ENCODE assay signal across 18 cellular contexts in the genomic region with DNA sequence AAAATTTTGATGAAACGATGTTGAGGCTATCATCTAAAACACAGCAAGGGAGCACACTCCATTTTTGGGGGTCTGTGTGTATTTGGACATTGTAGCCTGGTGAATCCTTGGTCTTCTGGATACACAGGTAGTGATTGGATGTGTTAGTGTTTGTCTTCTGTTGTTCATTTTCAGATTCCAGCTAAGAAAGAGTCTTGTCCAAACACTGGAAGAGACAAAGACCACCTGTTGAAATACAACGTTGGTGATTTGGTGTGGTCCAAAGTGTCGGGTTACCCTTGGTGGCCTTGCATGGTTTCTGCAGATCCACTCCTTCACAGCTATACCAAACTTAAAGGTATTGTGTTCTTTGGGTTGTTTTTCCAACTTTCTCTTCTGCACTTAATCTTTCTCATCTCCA. TPM values are rescaled to one million over a fixed set of nuclear protein-coding genes. Genes with fewer than 3 reads are reported as not detected.
DNase-seq lines count a peak whose midpoint lies in the region; ATAC-seq, FAIRE-seq and TF ChIP-seq lines count a peak whose summit lies in the region.
"Had no signal": no experiment of that assay in that cellular context is flagged by ENCODE, and none has a peak within 500 bp of the region (broad histone marks: within the 10 kb centered on the region; RNA-seq: fewer than 3 reads in every experiment).

No MANE protein-coding gene starts in this region.

- peaks cover 0 to 90% of the 10 kb centered on the region in 2 experiments; a peak in 2 of 3 replicates for H3K36me3 ChIP-seq in HEK293 (ENCODE audit: control insufficient read depth in 2 of 2, insufficient read depth in 1 of 2, low read length in 2 of 2)
- H3K36me3 ChIP-seq in endothelial cell of umbilical vein (ENCODE audit: control insufficient read depth in 2 of 2, extremely low read depth in 1 of 2, insufficient read depth in 2 of 2, low read length in 2 of 2): peaks cover 4 to 16% of the 10 kb centered on the region in 2 experiments
- peaks cover 0 to 83% (median 12%) of the 10 kb centered on the region in 9 donors for H3K36me3 ChIP-seq in heart right ventricle

- no peak overlapping the region for H3K9ac ChIP-seq in endothelial cell of umbilical vein (replicated peaks; ENCODE audit: extremely low read depth, insufficient read depth, low read length)
- H3K9ac ChIP-seq: BLaER1 treated with 17β-estradiol and CSF1 and Interleukin-3, amounts not matched to agents 10 nM and 100 nM had no signal

- peak overlapping the region; percentile 17 for H3K27ac Mint-ChIP-seq in activated CD8-positive, alpha-beta T cell treated with anti-CD3 and anti-CD28 coated beads, Interleukin-2, amount 10 ng/mL, durations not matched to agents 7 days and 5 days
- no peak overlapping the region for H3K27ac Mint-ChIP-seq in activated CD8-positive, alpha-beta T cell treated with anti-CD3 and anti-CD28 coated beads for 36 hours
- H3K27ac Mint-ChIP-seq in progenitor cell of endocrine pancreas: peak overlapping the region; percentile 20
- H3K27ac Mint-ChIP-seq: B cell; CD8-positive, alpha-beta T cell had no signal

- no peak for DNase-seq in activated CD8-positive, alpha-beta T cell treated with anti-CD3 and anti-CD28 coated beads, Interleukin-2, amount 10 ng/mL, durations not matched to agents 7 days and 5 days
- DNase-seq in activated CD8-positive, alpha-beta T cell treated with anti-CD3 and anti-CD28 coated beads for 36 hours: no peak
- DNase-seq in endothelial cell of umbilical vein (ENCODE audit: low read depth, low spot score) (no peak), progenitor cell of endocrine pancreas (ENCODE audit: low spot score, unreplicated experiment) (no peak), erythroblast (lab: John Stamatoyannopoulos, UW) (no peak), heart right ventricle (no peak)
- DNase-seq: Calu3; CD8-positive, alpha-beta T cell; DND-41; EL; GOT3; H7 had no signal

- dilution Hi-C loops in endothelial cell of umbilical vein (cut with MboI; ENCODE audit: extremely low pct_ligation_motif_present, low sequenced_read_pairs): no loop called here

- H4K20me1 ChIP-seq in endothelial cell of umbilical vein (replicated peaks; ENCODE audit: control insufficient read depth, extremely low read depth, insufficient read depth, low read length): no peaks in the 10 kb centered on the region

- H3K4me3 ChIP-seq in HEK293 (ENCODE audit: low read depth, low read length) (no peak overlapping the region), endothelial cell of umbilical vein (replicated peaks in 1 of 3; ENCODE audit: insufficient read depth in 1 of 3, low read depth in 1 of 3, low read length in 3 of 3) (no peak overlapping the region), heart right ventricle (no peak overlapping the region)
- H3K4me3 ChIP-seq: BLaER1 treated with 17β-estradiol and CSF1 and Interleukin-3, amounts not matched to agents 10 nM and 100 nM; GM12878 had no signal

- no peak for ATAC-seq in activated CD8-positive, alpha-beta T cell treated with anti-CD3 and anti-CD28 coated beads, Interleukin-2, amount 10 ng/mL, durations not matched to agents 7 days and 5 days
- no peak for ATAC-seq in activated CD8-positive, alpha-beta T cell treated with anti-CD3 and anti-CD28 coated beads for 36 hours
- ATAC-seq in heart right ventricle: no peak
- ATAC-seq: CD8-positive, alpha-beta T cell; GM12878; HCT116 had no signal

- H3K9me3 ChIP-seq in HEK293 (ENCODE audit: control insufficient read depth, insufficient read depth, low read depth, low read length) (no peaks in the 10 kb centered on the region), endothelial cell of umbilical vein (replicated peaks; ENCODE audit: control insufficient read depth, insufficient read depth, low read length) (no peaks in the 10 kb centered on the region), heart right ventricle (no peaks in the 10 kb centered on the region)
- H3K9me3 ChIP-seq: BLaER1 treated with 17β-estradiol and CSF1 and Interleukin-3, amounts not matched to agents 10 nM and 100 nM had no signal

- no peak overlapping the region for H2AFZ ChIP-seq in endothelial cell of umbilical vein (ENCODE audit: low read depth, low read length)

- H3K4me1 ChIP-seq in HEK293 (ENCODE audit: control insufficient read depth, insufficient read depth, low read length) (0 out of 2 replicates have a peak, but pooled peaks cover 3% of the 10 kb centered on the region), endothelial cell of umbilical vein (ENCODE audit: control insufficient read depth, extremely low read depth, insufficient read depth, low read length) (no peaks in the 10 kb centered on the region), heart right ventricle (peaks cover 0 to 5% (median 0%) of the 10 kb centered on the region in 9 donors)

- H3K36me3 Mint-ChIP-seq in activated CD8-positive, alpha-beta T cell treated with anti-CD3 and anti-CD28 coated beads, Interleukin-2, amount 10 ng/mL, durations not matched to agents 7 days and 5 days (ENCODE audit: low read depth): peaks cover 79% of the 10 kb centered on the region
- H3K36me3 Mint-ChIP-seq in activated CD8-positive, alpha-beta T cell treated with anti-CD3 and anti-CD28 coated beads for 36 hours (ENCODE audit: low read depth): peaks cover 72% of the 10 kb centered on the region
- H3K36me3 Mint-ChIP-seq in progenitor cell of endocrine pancreas (ENCODE audit: insufficient read depth): peaks cover 33% of the 10 kb centered on the region

- no peak overlapping the region for H3K4me2 ChIP-seq in endothelial cell of umbilical vein (ENCODE audit: insufficient read depth, low read length)
- H3K4me2 ChIP-seq: BLaER1 treated with 17β-estradiol and CSF1 and Interleukin-3, amounts not matched to agents 10 nM and 100 nM had no signal

- no peak overlapping the region for H3K27ac ChIP-seq in HEK293 (ENCODE audit: extremely low read depth, low read depth, low read length)
- H3K27ac ChIP-seq in endothelial cell of umbilical vein (ENCODE audit: insufficient read depth, low read depth, low read length): no peak overlapping the region
- no peak overlapping the region for H3K27ac ChIP-seq in heart right ventricle
- H3K27ac ChIP-seq: BLaER1 treated with 17β-estradiol and CSF1 and Interleukin-3, amounts not matched to agents 10 nM and 100 nM had no signal

- POLR2A ChIA-PET in activated CD8-positive, alpha-beta T cell treated with anti-CD3 and anti-CD28 coated beads, Interleukin-2, amount 10 ng/mL, durations not matched to agents 7 days and 5 days (lab: Charles Lee): no interaction called here
- POLR2A ChIA-PET in activated CD8-positive, alpha-beta T cell treated with anti-CD3 and anti-CD28 coated beads for 36 hours (lab: Charles Lee): no interaction called here
- POLR2A ChIA-PET in HEK293 (lab: Yijun Ruan, JAX): no interaction called here
- POLR2A ChIA-PET in endothelial cell of umbilical vein (lab: Charles Lee): no interaction called here

- WGBS in heart right ventricle, 2 donors: 69 to 74% methylated on average over 3 of the region's 3 CpGs

- no peaks in the 10 kb centered on the region for H3K27me3 Mint-ChIP-seq in activated CD8-positive, alpha-beta T cell treated with anti-CD3 and anti-CD28 coated beads, Interleukin-2, amount 10 ng/mL, durations not matched to agents 7 days and 5 days (ENCODE audit: low read depth)
- H3K27me3 Mint-ChIP-seq in activated CD8-positive, alpha-beta T cell treated with anti-CD3 and anti-CD28 coated beads for 36 hours: no peaks in the 10 kb centered on the region
- H3K27me3 Mint-ChIP-seq in progenitor cell of endocrine pancreas: no peaks in the 10 kb centered on the region
- H3K27me3 Mint-ChIP-seq: B cell had no signal

- peaks cover 79% of the 10 kb centered on the region for H3K4me1 Mint-ChIP-seq in activated CD8-positive, alpha-beta T cell treated with anti-CD3 and anti-CD28 coated beads, Interleukin-2, amount 10 ng/mL, durations not matched to agents 7 days and 5 days (ENCODE audit: low read depth)
- peaks cover 27% of the 10 kb centered on the region for H3K4me1 Mint-ChIP-seq in activated CD8-positive, alpha-beta T cell treated with anti-CD3 and anti-CD28 coated beads for 36 hours (ENCODE audit: low read depth)
- H3K4me1 Mint-ChIP-seq in progenitor cell of endocrine pancreas (ENCODE audit: low read depth): peaks cover 4% of the 10 kb centered on the region

- no peak for TF ChIP-seq CTCF in activated CD8-positive, alpha-beta T cell treated with anti-CD3 and anti-CD28 coated beads for 36 hours (IDR thresholded peaks at IDR 0.05)
- TF ChIP-seq CTCF in HEK293 (tag by site-specific recombination; IDR thresholded peaks at IDR 0.05) (no peak), endothelial cell of umbilical vein (IDR thresholded peaks at IDR 0.05; ENCODE audit: extremely low read depth in 1 of 2, insufficient read depth in 1 of 2, low read depth in 1 of 2, low read length in 2 of 2) (no peak), progenitor cell of endocrine pancreas (IDR thresholded peaks at IDR 0.05; ENCODE audit: unreplicated experiment) (no peak), heart right ventricle (IDR thresholded peaks at IDR 0.05) (no peak)

- no peak for FAIRE-seq in endothelial cell of umbilical vein (lab: Jason Lieb, UNC)
- FAIRE-seq: GM12878, HTR-8/SVneo had no signal

- H3K27me3 ChIP-seq in endothelial cell of umbilical vein (ENCODE audit: control insufficient read depth in 2 of 2, insufficient read depth in 2 of 2, low read length in 2 of 2): no peaks in the 10 kb centered on the region
- H3K27me3 ChIP-seq in heart right ventricle: no peaks in the 10 kb centered on the region
- H3K27me3 ChIP-seq: BLaER1 treated with 17β-estradiol and CSF1 and Interleukin-3, amounts not matched to agents 10 nM and 100 nM had no signal

- no peaks in the 10 kb centered on the region for H3K9me1 ChIP-seq in endothelial cell of umbilical vein (replicated peaks; ENCODE audit: control insufficient read depth, extremely low read depth, insufficient read depth, low read length)

- H3K79me2 ChIP-seq in endothelial cell of umbilical vein (ENCODE audit: control insufficient read depth, insufficient read depth, low read length): peaks cover 97% of the 10 kb centered on the region

- TF ChIP-seq POLR2A in endothelial cell of umbilical vein (IDR thresholded peaks at IDR 0.05; ENCODE audit: low read depth, low read length) (peak; percentile 18), erythroblast (IDR thresholded peaks at IDR 0.05; ENCODE audit: low read length) (no peak)

- H3K4me3 Mint-ChIP-seq in activated CD8-positive, alpha-beta T cell treated with anti-CD3 and anti-CD28 coated beads, Interleukin-2, amount 10 ng/mL, durations not matched to agents 7 days and 5 days: no peak overlapping the region
- no peak overlapping the region for H3K4me3 Mint-ChIP-seq in activated CD8-positive, alpha-beta T cell treated with anti-CD3 and anti-CD28 coated beads for 36 hours
- H3K4me3 Mint-ChIP-seq in progenitor cell of endocrine pancreas (ENCODE audit: low read depth): no peak overlapping the region
- H3K4me3 Mint-ChIP-seq: B cell; CD8-positive, alpha-beta T cell had no signal

- intact Hi-C loops in activated CD8-positive, alpha-beta T cell treated with anti-CD3 and anti-CD28 coated beads for 36 hours (cut with micrococcal nuclease): loop anchor here (10.0 kb wide), 1 partner anchor 49 kb away; a partner anchor contains a TSS
- intact Hi-C loops in endothelial cell of umbilical vein (cut with micrococcal nuclease): no loop called here
- intact Hi-C loops in heart right ventricle (cut with DNase I): loop anchor here in 3 of 10 donors (5.0 to 10.0 kb wide), 4 partner anchors 47 to 157 kb away; a partner anchor contains a TSS

- BruUV-seq in endothelial cell of umbilical vein (replicated peaks; lab: Mats Ljungman, UMichigan): no TSS peak

- no peaks in the 10 kb centered on the region for H3K9me3 Mint-ChIP-seq in activated CD8-positive, alpha-beta T cell treated with anti-CD3 and anti-CD28 coated beads, Interleukin-2, amount 10 ng/mL, durations not matched to agents 7 days and 5 days (ENCODE audit: insufficient read depth)
- H3K9me3 Mint-ChIP-seq in activated CD8-positive, alpha-beta T cell treated with anti-CD3 and anti-CD28 coated beads for 36 hours: no peaks in the 10 kb centered on the region
- H3K9me3 Mint-ChIP-seq in progenitor cell of endocrine pancreas (ENCODE audit: low read depth): no peaks in the 10 kb centered on the region
- H3K9me3 Mint-ChIP-seq: CD8-positive, alpha-beta T cell had no signal

- CTCF ChIA-PET in activated CD8-positive, alpha-beta T cell treated with anti-CD3 and anti-CD28 coated beads, Interleukin-2, amount 10 ng/mL, durations not matched to agents 7 days and 5 days (lab: Charles Lee): no interaction called here
- CTCF ChIA-PET in activated CD8-positive, alpha-beta T cell treated with anti-CD3 and anti-CD28 coated beads for 36 hours (lab: Charles Lee): no interaction called here
- CTCF ChIA-PET in HEK293 (lab: Yijun Ruan, JAX): no interaction called here
- CTCF ChIA-PET in endothelial cell of umbilical vein (lab: Charles Lee): no interaction called here

RNA-seq across cellular contexts. Expression of a gene that starts 32.8 kb away (rescaled TPM):
- total RNA-seq in activated CD8-positive, alpha-beta T cell treated with anti-CD3 and anti-CD28 coated beads, Interleukin-2, amount 10 ng/mL, durations not matched to agents 7 days and 5 days: 100 to 1,000 TPM; 287 to 290 TPM
- 100 to 1,000 TPM; 219 TPM for total RNA-seq in activated CD8-positive, alpha-beta T cell treated with anti-CD3 and anti-CD28 coated beads for 36 hours
- 152 and 171 TPM in 2 replicates for total RNA-seq in endothelial cell of umbilical vein
- polyA plus RNA-seq in endothelial cell of umbilical vein: 31.3 and 31.6 TPM in 2 replicates
- polyA plus RNA-seq in endothelial cell of umbilical vein (2011; cell fraction: cytosol; rRNA removed): 41.5 and 42.1 TPM in 2 replicates
- 148 and 191 TPM in 2 replicates for polyA plus RNA-seq in endothelial cell of umbilical vein (2011; cell fraction: nucleus; rRNA removed)
- 40.1 and 68.6 TPM in 2 replicates for polyA plus RNA-seq in endothelial cell of umbilical vein (2012)
- polyA minus RNA-seq in endothelial cell of umbilical vein: 82.5 and 105 TPM in 2 replicates
- 49.8 TPM for polyA minus RNA-seq in endothelial cell of umbilical vein (2011; cell fraction: cytosol; rRNA and poly(A)+ RNA removed)
- polyA minus RNA-seq in endothelial cell of umbilical vein (2011; cell fraction: nucleus; rRNA and poly(A)+ RNA removed): 89.9 and 115 TPM in 2 replicates
- total RNA-seq in progenitor cell of endocrine pancreas: 212 and 214 TPM in 2 replicates
- total RNA-seq in heart right ventricle: 10 to 100 TPM; 32.3 to 64.4 (median 46.0) TPM
- 1 to 10 TPM; 7.7 to 9.9 TPM for polyA plus RNA-seq in heart right ventricle

RNA-seq across cellular contexts. Expression of a gene that starts 48.1 kb away (rescaled TPM):
- total RNA-seq in activated CD8-positive, alpha-beta T cell treated with anti-CD3 and anti-CD28 coated beads, Interleukin-2, amount 10 ng/mL, durations not matched to agents 7 days and 5 days: 10 to 100 TPM; 56.6 to 58.9 TPM
- total RNA-seq in activated CD8-positive, alpha-beta T cell treated with anti-CD3 and anti-CD28 coated beads for 36 hours: 10 to 100 TPM; 49.4 to 53.2 TPM
- total RNA-seq in endothelial cell of umbilical vein (58.3 and 62.5 TPM in 2 replicates), progenitor cell of endocrine pancreas (46.1 and 51.2 TPM in 2 replicates), heart right ventricle (10 to 100 TPM; 35.3 to 53.1 (median 42.6) TPM)
- polyA plus RNA-seq in endothelial cell of umbilical vein (25.6 and 27.5 TPM in 2 replicates), heart right ventricle (10 to 100 TPM; 23.4 to 23.8 TPM)
- polyA plus RNA-seq in endothelial cell of umbilical vein (2011; cell fraction: cytosol; rRNA removed): 18.1 and 21.1 TPM in 2 replicates
- polyA plus RNA-seq in endothelial cell of umbilical vein (2011; cell fraction: nucleus; rRNA removed): 81.3 and 85.4 TPM in 2 replicates
- 32.8 and 33.2 TPM in 2 replicates for polyA plus RNA-seq in endothelial cell of umbilical vein (2012)
- polyA minus RNA-seq in endothelial cell of umbilical vein: 47.0 and 52.9 TPM in 2 replicates
- polyA minus RNA-seq in endothelial cell of umbilical vein (2011; cell fraction: cytosol; rRNA and poly(A)+ RNA removed): 34.6 TPM
- 34.4 and 38.8 TPM in 2 replicates for polyA minus RNA-seq in endothelial cell of umbilical vein (2011; cell fraction: nucleus; rRNA and poly(A)+ RNA removed)
